In the genomic region with DNA sequence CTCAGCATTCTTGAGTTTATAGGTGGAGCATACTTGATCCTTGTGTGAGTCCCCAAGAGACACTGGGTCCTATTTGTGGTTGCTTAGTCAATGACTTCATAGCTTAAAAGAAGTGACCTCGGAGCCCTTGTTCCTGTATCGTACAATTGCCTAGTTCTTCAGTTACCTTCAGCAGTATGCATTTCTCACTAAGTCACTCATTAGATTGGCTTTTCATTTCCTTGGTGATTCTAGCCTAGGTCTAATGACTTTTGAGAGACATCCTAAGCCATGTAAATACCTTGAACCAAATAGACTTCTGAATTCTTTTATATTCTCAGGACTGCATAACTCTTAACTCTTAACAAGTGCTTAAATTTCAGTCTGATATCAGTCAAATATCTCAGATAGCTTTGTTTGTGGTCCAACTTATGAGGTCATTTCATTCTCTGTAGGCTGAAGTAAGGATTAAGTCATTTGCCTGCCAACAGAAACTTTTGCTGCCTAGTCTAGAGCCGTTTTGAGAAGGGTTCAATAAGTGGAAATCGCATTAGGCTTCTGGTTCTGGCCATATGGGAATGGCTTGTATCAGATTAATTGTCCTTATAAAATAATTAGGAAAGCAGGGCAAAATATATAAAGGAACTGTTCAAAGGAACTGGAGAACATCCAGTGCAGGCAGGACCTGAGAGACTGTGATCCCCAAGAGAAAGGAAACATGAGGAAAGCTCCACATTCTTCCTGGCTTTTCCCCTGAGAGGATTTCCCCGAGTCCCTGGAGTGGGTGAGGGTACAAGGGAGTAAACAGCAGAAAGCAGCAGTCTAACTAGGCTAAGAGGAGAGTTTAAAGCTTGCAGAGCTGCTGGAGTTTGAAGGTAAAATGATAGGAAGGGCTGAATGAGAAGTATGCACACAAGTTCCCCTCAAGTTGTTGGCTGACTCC, we compare ENCODE assay signal across 15 cellular contexts. TPM values are rescaled to one million over a fixed set of nuclear protein-coding genes. Genes with fewer than 3 reads are reported as not detected.
DNase-seq lines count a peak whose midpoint lies in the region; ATAC-seq and TF ChIP-seq lines count a peak whose summit lies in the region.
"Had no signal": no experiment of that assay in that cellular context is flagged by ENCODE, and none has a peak within 500 bp of the region (broad histone marks: within the 10 kb centered on the region; RNA-seq: fewer than 3 reads in every experiment).

No MANE protein-coding gene starts in this region.

- TF ChIP-seq CTCF in fibroblast of pulmonary artery (IDR thresholded peaks at IDR 0.05; ENCODE audit: low read length, missing control alignments), result no peak
- TF ChIP-seq CTCF in CD8-positive, alpha-beta T cell (IDR thresholded peaks at IDR 0.05), result no peak
- TF ChIP-seq CTCF in WTC11 (IDR thresholded peaks at IDR 0.05), result no peak

- H3K27me3 ChIP-seq in CD8-positive, alpha-beta T cell (ENCODE audit: insufficient read depth, low read length), result no peaks in the 10 kb centered on the region
- H3K27me3 ChIP-seq: gastrocnemius medialis, ovary had no signal

- no peaks in the 10 kb centered on the region for H3K4me1 ChIP-seq in CD8-positive, alpha-beta T cell (ENCODE audit: insufficient read depth, low read length)

- CTCF ChIA-PET in CD8-positive, alpha-beta T cell (lab: Charles Lee), result interaction anchor here (0.9 to 1.1 kb wide), 2 partner anchors 9 to 178 kb away, joined by 3 to 5 read pairs; no protein-coding TSS in a partner anchor
- CTCF ChIA-PET in WTC11 (lab: Charles Lee), result interaction anchor here (1.3 to 3.6 kb wide), 7 partner anchors 9 to 180 kb away, joined by 3 to 32 read pairs (median 14); no protein-coding TSS in a partner anchor

- no peak overlapping the region for H3K27ac Mint-ChIP-seq in CD8-positive, alpha-beta T cell
- no peak overlapping the region for H3K27ac Mint-ChIP-seq in WTC11
- H3K27ac Mint-ChIP-seq: activated CD8-positive, alpha-beta T cell treated with anti-CD3 and anti-CD28 coated beads for 36 hours; stimulated activated naive CD8-positive, alpha-beta T cell treated with anti-CD3 and anti-CD28 coated beads, Interleukin-15, Interleukin-2, amounts not matched to agents 100 ng/mL and 50 ng/mL, for 24 hours had no signal

- H3K36me3 Mint-ChIP-seq in CD8-positive, alpha-beta T cell, result peaks cover 6% of the 10 kb centered on the region
- H3K36me3 Mint-ChIP-seq in WTC11, result no peaks in the 10 kb centered on the region

- no peaks in the 10 kb centered on the region for H3K9me3 ChIP-seq in CD8-positive, alpha-beta T cell (ENCODE audit: low read length)
- H3K9me3 ChIP-seq: gastrocnemius medialis, ovary had no signal

- intact Hi-C loops in CD8-positive, alpha-beta T cell (cut with DNase I, micrococcal nuclease), result no loop called here

- no peak overlapping the region for H3K4me3 Mint-ChIP-seq in CD8-positive, alpha-beta T cell
- H3K4me3 Mint-ChIP-seq in WTC11, result no peak overlapping the region
- H3K4me3 Mint-ChIP-seq: activated CD8-positive, alpha-beta T cell treated with anti-CD3 and anti-CD28 coated beads for 36 hours; stimulated activated naive CD8-positive, alpha-beta T cell treated with anti-CD3 and anti-CD28 coated beads, Interleukin-15, Interleukin-2, amounts not matched to agents 100 ng/mL and 50 ng/mL, for 24 hours had no signal

- ATAC-seq in GM18909 (IDR thresholded peaks at IDR 0.05; ENCODE audit: poor library complexity, unreplicated experiment), result peak; percentile 45
- no peak for ATAC-seq in CD8-positive, alpha-beta T cell
- ATAC-seq in WTC11, result no peak
- ATAC-seq: activated CD8-positive, alpha-beta T cell treated with anti-CD3 and anti-CD28 coated beads for 36 hours; left colon had no signal

- no peaks in the 10 kb centered on the region for H3K9me3 Mint-ChIP-seq in CD8-positive, alpha-beta T cell
- no peaks in the 10 kb centered on the region for H3K9me3 Mint-ChIP-seq in WTC11
- H3K9me3 Mint-ChIP-seq: activated CD8-positive, alpha-beta T cell treated with anti-CD3 and anti-CD28 coated beads for 36 hours; stimulated activated naive CD8-positive, alpha-beta T cell treated with anti-CD3 and anti-CD28 coated beads, Interleukin-15, Interleukin-2, amounts not matched to agents 100 ng/mL and 50 ng/mL, for 24 hours had no signal

- H3K4me3 ChIP-seq in fibroblast of pulmonary artery (replicated peaks; ENCODE audit: low read depth, low read length) (no peak overlapping the region), skeletal muscle cell (ENCODE audit: low read depth, low read length) (no peak overlapping the region)
- no peak overlapping the region for H3K4me3 ChIP-seq in CD8-positive, alpha-beta T cell (ENCODE audit: low read depth, low read length)
- H3K4me3 ChIP-seq: gastrocnemius medialis, ovary had no signal

- H3K36me3 ChIP-seq in CD8-positive, alpha-beta T cell (ENCODE audit: insufficient read depth, low read length), result no peaks in the 10 kb centered on the region
- H3K36me3 ChIP-seq: gastrocnemius medialis, ovary had no signal

- no peak overlapping the region for H3K27ac ChIP-seq in CD8-positive, alpha-beta T cell (ENCODE audit: low read depth, low read length)
- H3K27ac ChIP-seq: gastrocnemius medialis, ovary had no signal

- no peaks in the 10 kb centered on the region for H3K4me1 Mint-ChIP-seq in CD8-positive, alpha-beta T cell (ENCODE audit: low read depth)
- H3K4me1 Mint-ChIP-seq in WTC11, result peaks cover 7% of the 10 kb centered on the region; the same call in 1 of the 2 replicates

- H3K27me3 Mint-ChIP-seq in CD8-positive, alpha-beta T cell (ENCODE audit: low read depth), result no peaks in the 10 kb centered on the region
- H3K27me3 Mint-ChIP-seq in WTC11 (ENCODE audit: low read depth), result peaks cover 19% of the 10 kb centered on the region
- H3K27me3 Mint-ChIP-seq: activated CD8-positive, alpha-beta T cell treated with anti-CD3 and anti-CD28 coated beads for 36 hours; stimulated activated naive CD8-positive, alpha-beta T cell treated with anti-CD3 and anti-CD28 coated beads, Interleukin-15, Interleukin-2, amounts not matched to agents 100 ng/mL and 50 ng/mL, for 24 hours had no signal

- POLR2A ChIA-PET in CD8-positive, alpha-beta T cell (lab: Charles Lee), result no interaction called here
- POLR2A ChIA-PET in WTC11 (lab: Charles Lee), result no interaction called here

- DNase-seq in NCI-H82 treated with DMSO at 0.1 percent for 48 hours (lab: John Stamatoyannopoulos, UW; ENCODE audit: unreplicated experiment), result peak; percentile 54
- DNase-seq in fibroblast of pulmonary artery (ENCODE audit: low read depth), result peak; percentile 66
- DNase-seq in skeletal muscle cell (ENCODE audit: low read depth), result peak; percentile 65
- DNase-seq in CD8-positive, alpha-beta T cell, result no peak
- no peak for DNase-seq in WTC11 (ENCODE audit: low spot score)
- DNase-seq in AG08396 (ENCODE audit: low spot score), result no peak
- DNase-seq: activated CD8-positive, alpha-beta T cell treated with anti-CD3 and anti-CD28 coated beads for 36 hours; activated naive CD4-positive, alpha-beta T cell; gastrocnemius medialis; left colon; NCI-H1092; ovary; stimulated activated CD4-positive, alpha-beta T cell treated with anti-CD3 and anti-CD28 coated beads, Interleukin-2, amount 100 ng/mL, for 48 hours had no signal

TF ChIP-seq in WTC11, 78 proteins besides CTCF, POLR2A, EP300 and RAD21:
- TF ChIP-seq GRHL2 (CRISPR knock-in tag; IDR thresholded peaks at IDR 0.05; ENCODE audit: insufficient replicate concordance, severe bottlenecking), result no peak
- TF ChIP-seq, protein P1, sequence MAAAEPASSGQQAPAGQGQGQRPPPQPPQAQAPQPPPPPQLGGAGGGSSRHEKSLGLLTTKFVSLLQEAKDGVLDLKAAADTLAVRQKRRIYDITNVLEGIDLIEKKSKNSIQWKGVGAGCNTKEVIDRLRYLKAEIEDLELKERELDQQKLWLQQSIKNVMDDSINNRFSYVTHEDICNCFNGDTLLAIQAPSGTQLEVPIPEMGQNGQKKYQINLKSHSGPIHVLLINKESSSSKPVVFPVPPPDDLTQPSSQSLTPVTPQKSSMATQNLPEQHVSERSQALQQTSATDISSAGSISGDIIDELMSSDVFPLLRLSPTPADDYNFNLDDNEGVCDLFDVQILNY (CRISPR knock-in tag; IDR thresholded peaks at IDR 0.05), result no peak
- no peak for TF ChIP-seq SMAD4 (CRISPR knock-in tag; IDR thresholded peaks at IDR 0.05)
- no peak for TF ChIP-seq USF1 (CRISPR knock-in tag; IDR thresholded peaks at IDR 0.05)
- TF ChIP-seq MXD4 (CRISPR knock-in tag; IDR thresholded peaks at IDR 0.05; ENCODE audit: borderline replicate concordance), result no peak

RNA-seq across cellular contexts. Expression of gene TRAF6, which starts 39.9 kb away (rescaled TPM):
- 10 to 100 TPM; 29.7 to 31.3 TPM for total RNA-seq in CD8-positive, alpha-beta T cell
- total RNA-seq in WTC11 (2021), result 5.2 to 6.6 TPM (median 5.9 TPM) in 3 replicates

Comparison
In these comparisons a context has a peak if more than half of its experiments do, and no peak if none do; other contexts are left out.
1. DNase-seq: peak in NCI-H82 treated with DMSO at 0.1 percent for 48 hours (single experiment), fibroblast of pulmonary artery (single experiment) and skeletal muscle cell (single experiment); none in CD8-positive, alpha-beta T cell (0 of 7), WTC11 (single experiment) and AG08396 (single experiment).